20 cellular contexts compared by ENCODE assay signal in the genomic region with DNA sequence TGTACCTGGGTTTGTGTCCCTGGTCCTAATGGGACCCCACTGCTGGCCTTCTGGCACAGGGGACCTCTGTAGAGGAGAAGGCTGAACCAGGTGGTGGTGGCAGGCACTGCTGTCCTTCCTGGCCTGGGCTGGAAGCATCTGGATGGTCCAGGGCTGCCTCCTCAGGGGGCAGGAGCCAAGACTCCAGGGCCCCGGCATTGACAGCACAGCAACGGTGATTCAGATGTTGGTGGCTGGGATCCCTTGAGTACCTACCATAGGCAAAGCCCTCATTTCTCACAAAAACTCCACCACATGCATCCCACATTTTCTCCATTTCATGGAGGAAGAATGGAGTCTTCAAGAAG. TPM values are rescaled to one million over a fixed set of nuclear protein-coding genes. Genes with fewer than 3 reads are reported as not detected.
DNase-seq lines count a peak whose midpoint lies in the region; ATAC-seq, FAIRE-seq and TF ChIP-seq lines count a peak whose summit lies in the region.
"Had no signal": no experiment of that assay in that cellular context is flagged by ENCODE, and none has a peak within 500 bp of the region (broad histone marks: within the 10 kb centered on the region; RNA-seq: fewer than 3 reads in every experiment).

No MANE protein-coding gene starts in this region.

- peaks cover 0 to 5% (median 0%) of the 10 kb centered on the region in 3 donors for H3K4me1 ChIP-seq in pancreas
- H3K4me1 ChIP-seq: prostate gland, SJSA1 had no signal

- H3K4me3 Mint-ChIP-seq in T-helper 2 cell treated with Interferon-gamma antibody and Interleukin-4, amounts not matched to agents 5 μg/mL and 100 μg/mL, for 36 hours = peak overlapping the region; percentile 59
- H3K4me3 Mint-ChIP-seq in T-helper 17 cell = peak overlapping the region; percentile 98
- H3K4me3 Mint-ChIP-seq in dendritic cell treated with granulocyte-macrophage colony-stimulating factor and Interleukin-4, amounts not matched to agents 40 ng/mL and 50 ng/mL, for 4 days = no peak overlapping the region
- no peak overlapping the region for H3K4me3 Mint-ChIP-seq in progenitor cell of endocrine pancreas (ENCODE audit: low read depth)
- H3K4me3 Mint-ChIP-seq: CD14-positive monocyte had no signal

- peak overlapping the region; percentile 84 for H3K27ac Mint-ChIP-seq in T-helper 2 cell treated with Interferon-gamma antibody and Interleukin-4, amounts not matched to agents 5 μg/mL and 100 μg/mL, for 36 hours
- H3K27ac Mint-ChIP-seq in T-helper 17 cell = peak overlapping the region; percentile 100
- peak overlapping the region; percentile 47 for H3K27ac Mint-ChIP-seq in dendritic cell treated with granulocyte-macrophage colony-stimulating factor and Interleukin-4, amounts not matched to agents 40 ng/mL and 50 ng/mL, for 4 days
- peak overlapping the region; percentile 62 for H3K27ac Mint-ChIP-seq in progenitor cell of endocrine pancreas

- H3K9me3 ChIP-seq in T-helper 17 cell (ENCODE audit: control insufficient read depth, low read length, poor library complexity, severe bottlenecking) (no peaks in the 10 kb centered on the region), pancreas (no peaks in the 10 kb centered on the region)
- H3K9me3 ChIP-seq: prostate gland, SJSA1 had no signal

- H3K27me3 Mint-ChIP-seq in T-helper 2 cell treated with Interferon-gamma antibody and Interleukin-4, amounts not matched to agents 5 μg/mL and 100 μg/mL, for 36 hours (ENCODE audit: low read depth) = no peaks in the 10 kb centered on the region
- no peaks in the 10 kb centered on the region for H3K27me3 Mint-ChIP-seq in T-helper 17 cell
- no peaks in the 10 kb centered on the region for H3K27me3 Mint-ChIP-seq in dendritic cell treated with granulocyte-macrophage colony-stimulating factor and Interleukin-4, amounts not matched to agents 40 ng/mL and 50 ng/mL, for 4 days
- no peaks in the 10 kb centered on the region for H3K27me3 Mint-ChIP-seq in progenitor cell of endocrine pancreas

- 95 to 97% methylated on average over 2 of the region's 2 CpGs for WGBS in pancreas, 2 donors

- peaks cover 45% of the 10 kb centered on the region for H3K36me3 Mint-ChIP-seq in T-helper 2 cell treated with Interferon-gamma antibody and Interleukin-4, amounts not matched to agents 5 μg/mL and 100 μg/mL, for 36 hours (ENCODE audit: low read depth)
- H3K36me3 Mint-ChIP-seq in T-helper 17 cell (ENCODE audit: low read depth) = peaks cover 18% of the 10 kb centered on the region
- peaks cover 39% of the 10 kb centered on the region for H3K36me3 Mint-ChIP-seq in dendritic cell treated with granulocyte-macrophage colony-stimulating factor and Interleukin-4, amounts not matched to agents 40 ng/mL and 50 ng/mL, for 4 days (ENCODE audit: low read depth)
- H3K36me3 Mint-ChIP-seq in progenitor cell of endocrine pancreas (ENCODE audit: insufficient read depth) = peaks cover 1% of the 10 kb centered on the region

- no peak overlapping the region for H3K27ac ChIP-seq in pancreas
- H3K27ac ChIP-seq: left ventricle myocardium inferior, prostate gland, SJSA1 had no signal

- TF ChIP-seq CTCF in progenitor cell of endocrine pancreas (IDR thresholded peaks at IDR 0.05; ENCODE audit: unreplicated experiment) (no peak), pancreas (IDR thresholded peaks at IDR 0.05) (no peak)

- peaks cover 12% of the 10 kb centered on the region for H3K9me3 Mint-ChIP-seq in T-helper 2 cell treated with Interferon-gamma antibody and Interleukin-4, amounts not matched to agents 5 μg/mL and 100 μg/mL, for 36 hours
- H3K9me3 Mint-ChIP-seq in dendritic cell treated with granulocyte-macrophage colony-stimulating factor and Interleukin-4, amounts not matched to agents 40 ng/mL and 50 ng/mL, for 4 days = peaks cover 15% of the 10 kb centered on the region
- H3K9me3 Mint-ChIP-seq in progenitor cell of endocrine pancreas (ENCODE audit: low read depth) = no peaks in the 10 kb centered on the region

- no peak overlapping the region for H3K4me3 ChIP-seq in pancreas
- H3K4me3 ChIP-seq: left ventricle myocardium inferior, prostate gland, SJSA1 had no signal

- no peaks in the 10 kb centered on the region for H3K36me3 ChIP-seq in pancreas
- H3K36me3 ChIP-seq: left ventricle myocardium inferior, prostate gland, SJSA1 had no signal

- peaks cover 39% of the 10 kb centered on the region for H3K4me1 Mint-ChIP-seq in T-helper 2 cell treated with Interferon-gamma antibody and Interleukin-4, amounts not matched to agents 5 μg/mL and 100 μg/mL, for 36 hours (ENCODE audit: low read depth)
- H3K4me1 Mint-ChIP-seq in T-helper 17 cell (peaks cover 51% of the 10 kb centered on the region), progenitor cell of endocrine pancreas (ENCODE audit: low read depth) (peaks cover 13% of the 10 kb centered on the region)
- H3K4me1 Mint-ChIP-seq in dendritic cell treated with granulocyte-macrophage colony-stimulating factor and Interleukin-4, amounts not matched to agents 40 ng/mL and 50 ng/mL, for 4 days (ENCODE audit: low read depth) = peaks cover 37% of the 10 kb centered on the region

- no peak for DNase-seq in T-helper 2 cell treated with Interferon-gamma antibody and Interleukin-4, amounts not matched to agents 5 μg/mL and 100 μg/mL, for 36 hours (ENCODE audit: low spot score)
- DNase-seq in T-helper 2 cell (no peak), T-helper 17 cell (no peak), progenitor cell of endocrine pancreas (ENCODE audit: low spot score, unreplicated experiment) (no peak), SKM-1 treated with dmso at 0.1 percent for 144 hours (lab: John Stamatoyannopoulos, UW; ENCODE audit: unreplicated experiment) (no peak), pancreas (no peak)
- DNase-seq: 8988T, aorta, left ventricle myocardium inferior, NCI-H187, NCI-H526, PC-3 had no signal

- H3K27me3 ChIP-seq in pancreas = no peaks in the 10 kb centered on the region
- H3K27me3 ChIP-seq: SJSA1 had no signal

- FAIRE-seq in pancreas (lab: Jason Lieb, UNC) = no peak
- FAIRE-seq: frontal cortex, TTC549 had no signal

- intact Hi-C loops in dendritic cell treated with granulocyte-macrophage colony-stimulating factor and Interleukin-4, amounts not matched to agents 40 ng/mL and 50 ng/mL, for 4 days (cut with micrococcal nuclease) = loop anchor here (5.0 to 10.0 kb wide), 2 partner anchors 73 to 135 kb away; partner anchors contain the start of gene CARD19
- intact Hi-C loops in pancreas (cut with DNase I) = no loop called here

- ATAC-seq in T-helper 17 cell (no peak), pancreas (no peak), GM21529 (IDR thresholded peaks at IDR 0.05; ENCODE audit: unreplicated experiment) (no peak)
- ATAC-seq: PC-3 had no signal

RNA-seq across cellular contexts. Expression of gene FGD3, which starts 15.0 kb away (rescaled TPM):
- total RNA-seq in T-helper 17 cell (100 to 1,000 TPM; 142 to 160 TPM), progenitor cell of endocrine pancreas (9.6 and 12.0 TPM in 2 replicates), pancreas (10 to 100 TPM in 1 of 6 donors, 1 to 10 TPM in 5; 5.0 to 10.4 (median 6.3) TPM)
- 10 to 100 TPM; 12.1 to 27.7 TPM for polyA plus RNA-seq in pancreas
- total RNA-seq: chondrocyte, SJSA1 had no signal

Comparison
In these comparisons a context has a peak if more than half of its experiments do, and no peak if none do; other contexts are left out.
1. H3K27ac Mint-ChIP-seq: peak in every context shown above with its lines; median percentile 100 in T-helper 17 cell; 84 in T-helper 2 cell treated with Interferon-gamma antibody and Interleukin-4, amounts not matched to agents 5 μg/mL and 100 μg/mL, for 36 hours; 62 in progenitor cell of endocrine pancreas; 47 in dendritic cell treated with granulocyte-macrophage colony-stimulating factor and Interleukin-4, amounts not matched to agents 40 ng/mL and 50 ng/mL, for 4 days.
2. H3K4me3 Mint-ChIP-seq: peak in T-helper 2 cell treated with Interferon-gamma antibody and Interleukin-4, amounts not matched to agents 5 μg/mL and 100 μg/mL, for 36 hours (single experiment) and T-helper 17 cell (single experiment); none in dendritic cell treated with granulocyte-macrophage colony-stimulating factor and Interleukin-4, amounts not matched to agents 40 ng/mL and 50 ng/mL, for 4 days (single experiment) and progenitor cell of endocrine pancreas (single experiment).
3. RNA of gene FGD3, which starts 15.0 kb away (total RNA-seq): 142 to 160 TPM in T-helper 17 cell; 9.6 to 12.0 TPM in progenitor cell of endocrine pancreas and 5.0 to 10.4 TPM in pancreas; every median in the first group is over 10 times any median in the second.